ENCODE assay signal across 1 cellular context in genomic region chr3:136343873-136344281, GRCh38.
TF ChIP-seq lines count a peak whose summit lies in the region.

No MANE protein-coding gene starts in this region.

TF ChIP-seq in K562, 482 proteins besides CTCF, POLR2A, EP300 and RAD21 (continued from another document and continues in another):
- TF ChIP-seq ATF6 (CRISPR knock-in tag; IDR thresholded peaks at IDR 0.05) (no peak), L3MBTL2 (IDR thresholded peaks at IDR 0.05) (peak; percentile 37; the same call in 1 of the 2 replicates), PTBP1 (IDR thresholded peaks at IDR 0.05; ENCODE audit: low read depth, low read length) (no peak), SLC30A9 (CRISPR knock-in tag; IDR thresholded peaks at IDR 0.05) (no peak), FOXP1 (CRISPR knock-in tag; IDR thresholded peaks at IDR 0.05) (no peak), IRF9 (tag; IDR thresholded peaks at IDR 0.05) (no peak), ZBTB26 (CRISPR knock-in tag; IDR thresholded peaks at IDR 0.05) (no peak), ZNF507 (tag; conservative IDR thresholded peaks at IDR 0.05) (no peak), MBD2 (IDR thresholded peaks at IDR 0.05; ENCODE audit: borderline replicate concordance, low read depth) (no peak), NR2C1 (IDR thresholded peaks at IDR 0.05) (0 out of 2 replicates have a peak, but pooled peaks have one; percentile 29), NR2C1 (tag; IDR thresholded peaks at IDR 0.05) (peak; percentile 83), KAT2B (IDR thresholded peaks at IDR 0.05; ENCODE audit: low read depth, low read length) (no peak), KLF6 (CRISPR knock-in tag; IDR thresholded peaks at IDR 0.05; ENCODE audit: borderline replicate concordance) (peak; percentile 53; the same call in 1 of the 2 replicates), BCL6 (CRISPR knock-in tag; IDR thresholded peaks at IDR 0.05) (no peak), ATF7 (IDR thresholded peaks at IDR 0.05) (peak; percentile 69; the same call in 1 of the 2 replicates), CCNT2 (IDR thresholded peaks at IDR 0.05; ENCODE audit: borderline replicate concordance, extremely low read depth, insufficient read length, low read depth, low read length) (no peak), THAP12 (CRISPR knock-in tag; IDR thresholded peaks at IDR 0.05) (no peak), TCF3 (CRISPR knock-in tag; IDR thresholded peaks at IDR 0.05) (peak; percentile 42; the same call in 1 of the 2 replicates), MEF2D (tag; conservative IDR thresholded peaks at IDR 0.05; ENCODE audit: low read depth) (peak; percentile 74; the same call in 1 of the 2 replicates), SRSF1 (IDR thresholded peaks at IDR 0.05; ENCODE audit: low read depth, low read length) (no peak), ZSCAN32 (CRISPR knock-in tag; IDR thresholded peaks at IDR 0.05) (no peak), ZNF408 (CRISPR knock-in tag; IDR thresholded peaks at IDR 0.05; ENCODE audit: low read depth) (no peak), SMC3 (conservative IDR thresholded peaks at IDR 0.05; ENCODE audit: insufficient read depth, low read depth, low read length) (no peak), MIER1 (IDR thresholded peaks at IDR 0.05; ENCODE audit: low read depth) (no peak), ZBTB33 (CRISPR knock-in tag; IDR thresholded peaks at IDR 0.05) (no peak), DEAF1 (CRISPR knock-in tag; IDR thresholded peaks at IDR 0.05) (no peak), ZNF830 (CRISPR knock-in tag; IDR thresholded peaks at IDR 0.05) (no peak), ZBTB17 (CRISPR knock-in tag; IDR thresholded peaks at IDR 0.05) (0 out of 2 replicates have a peak, but pooled peaks have one; percentile 25), CHD1 (IDR thresholded peaks at IDR 0.05; ENCODE audit: low read length) (no peak), MYC (IDR thresholded peaks at IDR 0.05; ENCODE audit: low read depth, low read length) (0 out of 2 replicates have a peak, but pooled peaks have one; percentile 24), MYC (CRISPR knock-in tag; IDR thresholded peaks at IDR 0.05; ENCODE audit: borderline replicate concordance, low read depth) (no peak), ZNF324 (CRISPR knock-in tag; IDR thresholded peaks at IDR 0.05) (no peak), ZNF318 (IDR thresholded peaks at IDR 0.05; ENCODE audit: borderline replicate concordance in 1 of 2, low read depth in 1 of 2) (no peak), MAFK (IDR thresholded peaks at IDR 0.05; ENCODE audit: low read length) (no peak), GTF2A2 (tag; IDR thresholded peaks at IDR 0.05) (no peak), ZNF79 (CRISPR knock-in tag; IDR thresholded peaks at IDR 0.05; ENCODE audit: low read depth) (no peak), HDAC8 (tag; IDR thresholded peaks at IDR 0.05) (0 out of 2 replicates have a peak, but pooled peaks have one; percentile 23), CBFB (CRISPR knock-in tag; IDR thresholded peaks at IDR 0.05) (no peak), CLOCK (CRISPR knock-in tag; IDR thresholded peaks at IDR 0.05; ENCODE audit: borderline replicate concordance) (no peak), GABPB2 (CRISPR knock-in tag; conservative IDR thresholded peaks at IDR 0.05) (no peak), NFXL1 (CRISPR knock-in tag; IDR thresholded peaks at IDR 0.05) (no peak), WHSC1 (IDR thresholded peaks at IDR 0.05; ENCODE audit: low read length) (no peak), SRSF9 (IDR thresholded peaks at IDR 0.05; ENCODE audit: borderline replicate concordance, low read depth, low read length) (no peak)
